In genomic region chr2:53475766-53476165, GRCh38 we compare ENCODE assay signal across 1 cellular context.
TF ChIP-seq lines count a peak whose summit lies in the region.

No MANE protein-coding gene starts in this region.

TF ChIP-seq in GM23338, 12 proteins besides CTCF, POLR2A, EP300 and RAD21 (continued from another document):
- TF ChIP-seq ZNF462 (CRISPR knock-in tag; IDR thresholded peaks at IDR 0.05) (no peak), ETS1 (IDR thresholded peaks at IDR 0.05) (no peak), EZH2 (IDR thresholded peaks at IDR 0.05; ENCODE audit: low read depth, unreplicated experiment) (no peak), EZH2phosphoT487 (IDR thresholded peaks at IDR 0.05; ENCODE audit: unreplicated experiment) (no peak), REST (IDR thresholded peaks at IDR 0.05; ENCODE audit: unreplicated experiment) (no peak), STAT1 (IDR thresholded peaks at IDR 0.05; ENCODE audit: unreplicated experiment) (no peak), ZNF114 (CRISPR knock-in tag; IDR thresholded peaks at IDR 0.05) (no peak), CREB1 (CRISPR knock-in tag; IDR thresholded peaks at IDR 0.05; ENCODE audit: low read depth) (no peak), ZNF331 (CRISPR knock-in tag; IDR thresholded peaks at IDR 0.05; ENCODE audit: low read depth) (no peak), JUNB (IDR thresholded peaks at IDR 0.05; ENCODE audit: unreplicated experiment) (no peak)
